Comparison of ENCODE assay signal across 13 cellular contexts in the genomic region with DNA sequence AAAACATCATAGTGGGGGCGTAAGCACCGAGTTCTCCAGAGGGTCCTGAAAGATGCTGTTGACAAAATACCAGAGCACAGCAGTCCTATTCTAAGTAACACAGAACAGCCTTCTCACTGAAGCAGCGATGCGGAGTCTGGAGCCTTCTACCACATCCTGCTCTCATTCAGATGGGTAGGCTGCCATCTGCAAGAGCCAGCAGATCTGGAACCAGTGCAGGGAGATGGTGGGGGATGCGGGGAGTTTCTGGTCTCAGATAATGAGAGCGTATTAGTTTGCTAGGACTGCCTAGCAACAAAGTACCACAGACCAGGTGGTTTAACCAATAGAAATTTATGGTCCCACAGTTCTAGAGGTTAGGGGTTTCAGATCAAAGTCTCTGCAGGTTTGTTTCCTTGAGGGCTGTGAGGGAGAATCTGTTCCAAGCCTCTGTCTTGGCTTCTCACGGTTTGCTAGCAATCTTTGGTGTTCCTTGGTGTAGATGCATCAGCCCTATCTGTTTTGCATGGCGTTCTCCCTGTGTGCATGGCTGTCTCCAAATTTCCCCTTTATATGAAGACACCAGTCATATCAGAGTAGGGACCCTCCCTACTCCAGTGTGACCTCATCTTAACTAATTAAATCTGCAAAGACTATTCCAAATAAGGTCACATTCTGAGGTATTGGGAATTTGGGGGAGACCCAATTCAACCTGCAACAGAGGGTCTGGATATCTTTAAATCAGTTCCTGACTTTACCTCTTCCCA. TPM values are rescaled to one million over a fixed set of nuclear protein-coding genes. Genes with fewer than 3 reads are reported as not detected.
DNase-seq lines count a peak whose midpoint lies in the region; ATAC-seq and TF ChIP-seq lines count a peak whose summit lies in the region.
"Had no signal": no experiment of that assay in that cellular context is flagged by ENCODE, and none has a peak within 500 bp of the region (broad histone marks: within the 10 kb centered on the region; RNA-seq: fewer than 3 reads in every experiment).

No MANE protein-coding gene starts in this region.

- H3K27me3 ChIP-seq in H7 (ENCODE audit: control insufficient read depth, insufficient read depth, low read length), result no peaks in the 10 kb centered on the region

- intact Hi-C loops in activated B cell treated with CpG ODN at 0.5 μM for 24 hours (cut with micrococcal nuclease), result no loop called here
- intact Hi-C loops in Right ventricle myocardium superior (cut with DNase I), result no loop called here

- peaks cover 39% of the 10 kb centered on the region for H3K4me1 Mint-ChIP-seq in activated B cell treated with CpG ODN at 0.5 μM for 24 hours
- peaks cover 8 to 11% of the 10 kb centered on the region in 2 donors for H3K4me1 Mint-ChIP-seq in effector memory CD8-positive, alpha-beta T cell (ENCODE audit: low read depth in 2 of 2)
- peaks cover 11% of the 10 kb centered on the region for H3K4me1 Mint-ChIP-seq in mesothelial cell of epicardium

- no peak for TF ChIP-seq POLR2A in GM18505 (IDR thresholded peaks at IDR 0.05; ENCODE audit: borderline replicate concordance, extremely low read depth, insufficient read depth, insufficient read length)

- CTCF ChIA-PET in activated B cell treated with CpG ODN at 0.5 μM for 24 hours (lab: Charles Lee), result interaction anchor here (1.3 to 2.3 kb wide), 2 partner anchors 175 to 231 kb away, joined by 3 to 7 read pairs; a partner anchor contains a TSS

- peak; percentile 93 for ATAC-seq in GM18505 (IDR thresholded peaks at IDR 0.05; ENCODE audit: unreplicated experiment)
- ATAC-seq in GM19468 (IDR thresholded peaks at IDR 0.05; ENCODE audit: extremely low read depth, unreplicated experiment), result peak; percentile 86
- ATAC-seq in HG02981 (IDR thresholded peaks at IDR 0.05; ENCODE audit: unreplicated experiment), result peak; percentile 86
- ATAC-seq in activated B cell treated with CpG ODN at 0.5 μM for 24 hours (ENCODE audit: low read depth), result peak; percentile 82
- no peak for ATAC-seq in effector memory CD8-positive, alpha-beta T cell (replicated peaks)
- ATAC-seq in Right ventricle myocardium superior (ENCODE audit: poor library complexity), result no peak
- ATAC-seq: activated CD8-positive, alpha-beta memory T cell treated with anti-CD3 and anti-CD28 coated beads, Interleukin-2, amount 10 ng/mL, durations not matched to agents 7 days and 5 days; body of pancreas had no signal

- H3K9me3 Mint-ChIP-seq in activated B cell treated with CpG ODN at 0.5 μM for 24 hours, result no peaks in the 10 kb centered on the region
- H3K9me3 Mint-ChIP-seq in effector memory CD8-positive, alpha-beta T cell, result no peaks in the 10 kb centered on the region
- H3K9me3 Mint-ChIP-seq in mesothelial cell of epicardium, result no peaks in the 10 kb centered on the region

- H3K4me3 Mint-ChIP-seq in activated B cell treated with CpG ODN at 0.5 μM for 24 hours (peak overlapping the region; percentile 51), mesothelial cell of epicardium (no peak overlapping the region)
- H3K4me3 Mint-ChIP-seq in effector memory CD8-positive, alpha-beta T cell, result no peak overlapping the region
- H3K4me3 Mint-ChIP-seq: activated CD8-positive, alpha-beta memory T cell treated with anti-CD3 and anti-CD28 coated beads, Interleukin-2, amount 10 ng/mL, durations not matched to agents 7 days and 5 days had no signal

- H3K4me3 ChIP-seq in H7 (ENCODE audit: insufficient read depth, low read depth, low read length), result no peak overlapping the region
- H3K4me3 ChIP-seq: body of pancreas had no signal

- H3K36me3 ChIP-seq in H7 (replicated peaks; ENCODE audit: control insufficient read depth, insufficient read depth, low read length), result no peaks in the 10 kb centered on the region

- H3K27ac Mint-ChIP-seq in activated B cell treated with CpG ODN at 0.5 μM for 24 hours (peak overlapping the region; percentile 54), mesothelial cell of epicardium (no peak overlapping the region)
- H3K27ac Mint-ChIP-seq in effector memory CD8-positive, alpha-beta T cell, result no peak overlapping the region
- H3K27ac Mint-ChIP-seq: activated CD8-positive, alpha-beta memory T cell treated with anti-CD3 and anti-CD28 coated beads, Interleukin-2, amount 10 ng/mL, durations not matched to agents 7 days and 5 days had no signal

- no peak for DNase-seq in activated B cell treated with CpG ODN at 0.5 μM for 24 hours
- no peak for DNase-seq in effector memory CD8-positive, alpha-beta T cell
- no peak for DNase-seq in H7
- DNase-seq in Right ventricle myocardium superior, result no peak
- no peak for DNase-seq in mesothelial cell of epicardium (ENCODE audit: low spot score in 2 of 2, unreplicated experiment in 2 of 2)
- DNase-seq: body of pancreas; IMR-90; islet precursor cell; stimulated activated CD4-positive, alpha-beta T cell treated with anti-CD3 and anti-CD28 coated beads, Interleukin-4, amount 100 ng/mL, for 4 hours had no signal

- POLR2A ChIA-PET in activated B cell treated with CpG ODN at 0.5 μM for 24 hours (lab: Charles Lee), result interaction anchor here (1.0 kb wide), 1 partner anchor 13 kb away, joined by 5 read pairs; no protein-coding TSS in a partner anchor

- peaks cover 4% of the 10 kb centered on the region for H3K36me3 Mint-ChIP-seq in activated B cell treated with CpG ODN at 0.5 μM for 24 hours (ENCODE audit: low read depth)
- H3K36me3 Mint-ChIP-seq in effector memory CD8-positive, alpha-beta T cell (ENCODE audit: insufficient read depth), result no peaks in the 10 kb centered on the region
- no peaks in the 10 kb centered on the region for H3K36me3 Mint-ChIP-seq in mesothelial cell of epicardium
- H3K36me3 Mint-ChIP-seq: activated CD8-positive, alpha-beta memory T cell treated with anti-CD3 and anti-CD28 coated beads, Interleukin-2, amount 10 ng/mL, durations not matched to agents 7 days and 5 days had no signal

- H3K27me3 Mint-ChIP-seq in activated B cell treated with CpG ODN at 0.5 μM for 24 hours (peaks cover 10% of the 10 kb centered on the region), mesothelial cell of epicardium (ENCODE audit: low read depth) (peaks cover 46% of the 10 kb centered on the region)
- H3K27me3 Mint-ChIP-seq in effector memory CD8-positive, alpha-beta T cell, result peaks cover 25 to 88% of the 10 kb centered on the region in 2 donors

- no peak for TF ChIP-seq CTCF in activated B cell treated with CpG ODN at 0.5 μM for 24 hours (IDR thresholded peaks at IDR 0.05)
- TF ChIP-seq CTCF in mesothelial cell of epicardium (IDR thresholded peaks at IDR 0.05; ENCODE audit: unreplicated experiment), result no peak

RNA-seq across cellular contexts. Expression of a gene that starts 52.0 kb away (rescaled TPM):
- total RNA-seq in activated B cell treated with CpG ODN at 0.5 μM for 24 hours, result 96.4 and 117 TPM in 2 replicates
- total RNA-seq in H7 (2014; rRNA removed; shearing (Covaris generic)), result 16.0 and 22.7 TPM in 2 replicates
- 0.43 TPM for total RNA-seq in Right ventricle myocardium superior
- total RNA-seq in mesothelial cell of epicardium, result 0.29 to 0.58 TPM in 2 of 3 replicates, not detected in the other

Comparison
In these comparisons a context has a peak if more than half of its experiments do, and no peak if none do; other contexts are left out.
1. ATAC-seq: peak in GM18505 (single experiment), GM19468 (single experiment), HG02981 (single experiment) and activated B cell treated with CpG ODN at 0.5 μM for 24 hours (single experiment); none in effector memory CD8-positive, alpha-beta T cell (single experiment) and Right ventricle myocardium superior (single experiment).
2. RNA of a gene that starts 52.0 kb away (total RNA-seq): 96.4 to 117 TPM in activated B cell treated with CpG ODN at 0.5 μM for 24 hours and 16.0 to 22.7 TPM in H7; 0.29 to 0.58 TPM in mesothelial cell of epicardium and 0.43 TPM in Right ventricle myocardium superior (single experiment); every median in the first group is over 10 times any median in the second.